Comparison of ENCODE assay signal across 8 cellular contexts in the genomic region with DNA sequence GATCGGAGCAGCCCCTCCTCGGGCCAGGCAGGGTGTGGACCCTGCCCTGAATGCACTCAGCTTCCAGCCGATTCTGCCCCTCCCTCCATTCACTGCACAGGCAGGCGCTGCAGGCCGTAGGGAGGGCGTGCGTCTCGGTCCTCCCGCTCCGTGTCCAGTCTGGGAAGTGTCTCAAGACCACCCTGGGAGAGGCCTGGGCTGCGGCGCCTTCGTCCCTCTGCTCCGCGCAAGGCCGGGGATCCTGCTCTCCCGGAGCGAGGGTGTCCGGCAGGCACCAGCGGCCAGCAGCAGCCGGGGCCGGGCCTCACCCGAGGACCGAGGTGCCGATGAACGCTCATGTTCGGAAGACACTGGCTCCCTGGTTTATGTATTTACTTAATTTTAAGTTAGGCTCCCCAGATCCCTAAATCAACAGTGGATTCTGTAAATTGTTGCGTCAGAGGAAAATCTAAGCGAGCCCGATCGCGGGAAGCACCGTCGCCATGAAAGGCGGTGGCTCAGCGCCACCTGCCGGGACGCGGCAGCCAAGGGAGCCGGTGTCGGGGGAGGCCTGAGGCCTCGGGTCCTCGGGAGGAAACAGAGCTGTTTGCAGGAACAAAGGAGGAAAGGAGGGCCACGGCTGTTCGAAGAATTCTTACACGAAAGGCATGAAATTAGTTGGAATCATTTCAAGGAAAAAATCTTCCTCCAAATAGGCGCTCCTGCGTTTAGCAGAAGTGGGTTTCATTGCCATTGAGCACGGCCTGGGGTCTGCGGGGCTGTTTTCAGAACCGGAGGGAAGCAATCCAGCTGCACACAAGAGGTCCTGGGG.
DNase-seq lines count a peak whose midpoint lies in the region; ATAC-seq and TF ChIP-seq lines count a peak whose summit lies in the region.

No MANE protein-coding gene starts in this region.

- peak overlapping the region; percentile 12 to 23 for H3K4me3 ChIP-seq in prostate gland

- DNase-seq in DMS153 treated with DMSO at 0.1 percent for 48 hours (lab: John Stamatoyannopoulos, UW; ENCODE audit: unreplicated experiment) (peak; percentile 58), MV-4-11 (lab: John Stamatoyannopoulos, UW) (peak; percentile 8), left ventricle myocardium superior (peak; percentile 78), prostate gland (ENCODE audit: low spot score) (peak; percentile 39), KBM-7 (no peak)
- DNase-seq in activated naive CD8-positive, alpha-beta T cell treated with anti-CD3 and anti-CD28 coated beads, Interleukin-2, amount 10 ng/mL, durations not matched to agents 7 days and 5 days, result peak; percentile 48
- DNase-seq in activated CD8-positive, alpha-beta memory T cell treated with anti-CD3 and anti-CD28 coated beads for 24 hours, result no peak

- intact Hi-C loops in left ventricle myocardium superior (cut with micrococcal nuclease), result no loop called here
- intact Hi-C loops in prostate gland (cut with DNase I), result loop anchor here (10.0 kb wide), 1 partner anchor 1058 kb away; no protein-coding TSS in a partner anchor

- no peak for ATAC-seq in activated naive CD8-positive, alpha-beta T cell treated with anti-CD3 and anti-CD28 coated beads, Interleukin-2, amount 10 ng/mL, durations not matched to agents 7 days and 5 days (ENCODE audit: low read depth)
- ATAC-seq in left ventricle myocardium superior (peak; percentile 89), GM19324 (IDR thresholded peaks at IDR 0.05; ENCODE audit: low FRiP score, unreplicated experiment) (no peak)

- no peaks in the 10 kb centered on the region for H3K36me3 ChIP-seq in prostate gland

- TF ChIP-seq CTCF in prostate gland (IDR thresholded peaks at IDR 0.05), result peak; percentile 61 to 78 (median 71)

- peaks cover 7% of the 10 kb centered on the region for H3K27me3 ChIP-seq in prostate gland (replicated peaks; ENCODE audit: insufficient read depth)

- POLR2A ChIA-PET in activated naive CD8-positive, alpha-beta T cell treated with anti-CD3 and anti-CD28 coated beads, Interleukin-2, amount 10 ng/mL, durations not matched to agents 7 days and 5 days (lab: Charles Lee), result no interaction called here

- in situ Hi-C loops in KBM-7 (cut with MboI; ENCODE audit: low pct_unique_long_range_greater_than_20kb, low sequenced_read_pairs), result no loop called here

- no peak overlapping the region for H3K4me3 Mint-ChIP-seq in activated naive CD8-positive, alpha-beta T cell treated with anti-CD3 and anti-CD28 coated beads, Interleukin-2, amount 10 ng/mL, durations not matched to agents 7 days and 5 days

- no peaks in the 10 kb centered on the region for H3K36me3 Mint-ChIP-seq in activated naive CD8-positive, alpha-beta T cell treated with anti-CD3 and anti-CD28 coated beads, Interleukin-2, amount 10 ng/mL, durations not matched to agents 7 days and 5 days

- H3K9me3 Mint-ChIP-seq in activated naive CD8-positive, alpha-beta T cell treated with anti-CD3 and anti-CD28 coated beads, Interleukin-2, amount 10 ng/mL, durations not matched to agents 7 days and 5 days, result no peaks in the 10 kb centered on the region

- TF ChIP-seq POLR2A in prostate gland (IDR thresholded peaks at IDR 0.05), result no peak

- H3K27ac ChIP-seq in prostate gland, result no peak overlapping the region

- WGBS in prostate gland, result 10% methylated on average over 47 of the region's 51 CpGs

- H3K4me1 Mint-ChIP-seq in activated naive CD8-positive, alpha-beta T cell treated with anti-CD3 and anti-CD28 coated beads, Interleukin-2, amount 10 ng/mL, durations not matched to agents 7 days and 5 days, result peaks cover 1% of the 10 kb centered on the region

- H3K4me1 ChIP-seq in prostate gland (replicated peaks), result no peaks in the 10 kb centered on the region

- no peaks in the 10 kb centered on the region for H3K9me3 ChIP-seq in prostate gland

- H3K27ac Mint-ChIP-seq in activated naive CD8-positive, alpha-beta T cell treated with anti-CD3 and anti-CD28 coated beads, Interleukin-2, amount 10 ng/mL, durations not matched to agents 7 days and 5 days, result no peak overlapping the region

- H3K27me3 Mint-ChIP-seq in activated naive CD8-positive, alpha-beta T cell treated with anti-CD3 and anti-CD28 coated beads, Interleukin-2, amount 10 ng/mL, durations not matched to agents 7 days and 5 days, result no peaks in the 10 kb centered on the region

Comparison
In these comparisons a context has a peak if more than half of its experiments do, and no peak if none do; other contexts are left out.
1. DNase-seq: peak in DMS153 treated with DMSO at 0.1 percent for 48 hours (single experiment), MV-4-11 (single experiment), activated naive CD8-positive, alpha-beta T cell treated with anti-CD3 and anti-CD28 coated beads, Interleukin-2, amount 10 ng/mL, durations not matched to agents 7 days and 5 days (single experiment), left ventricle myocardium superior (single experiment) and prostate gland (single experiment); none in KBM-7 (single experiment) and activated CD8-positive, alpha-beta memory T cell treated with anti-CD3 and anti-CD28 coated beads for 24 hours (single experiment).